Comparison of ENCODE assay signal across 8 cellular contexts in the genomic region with DNA sequence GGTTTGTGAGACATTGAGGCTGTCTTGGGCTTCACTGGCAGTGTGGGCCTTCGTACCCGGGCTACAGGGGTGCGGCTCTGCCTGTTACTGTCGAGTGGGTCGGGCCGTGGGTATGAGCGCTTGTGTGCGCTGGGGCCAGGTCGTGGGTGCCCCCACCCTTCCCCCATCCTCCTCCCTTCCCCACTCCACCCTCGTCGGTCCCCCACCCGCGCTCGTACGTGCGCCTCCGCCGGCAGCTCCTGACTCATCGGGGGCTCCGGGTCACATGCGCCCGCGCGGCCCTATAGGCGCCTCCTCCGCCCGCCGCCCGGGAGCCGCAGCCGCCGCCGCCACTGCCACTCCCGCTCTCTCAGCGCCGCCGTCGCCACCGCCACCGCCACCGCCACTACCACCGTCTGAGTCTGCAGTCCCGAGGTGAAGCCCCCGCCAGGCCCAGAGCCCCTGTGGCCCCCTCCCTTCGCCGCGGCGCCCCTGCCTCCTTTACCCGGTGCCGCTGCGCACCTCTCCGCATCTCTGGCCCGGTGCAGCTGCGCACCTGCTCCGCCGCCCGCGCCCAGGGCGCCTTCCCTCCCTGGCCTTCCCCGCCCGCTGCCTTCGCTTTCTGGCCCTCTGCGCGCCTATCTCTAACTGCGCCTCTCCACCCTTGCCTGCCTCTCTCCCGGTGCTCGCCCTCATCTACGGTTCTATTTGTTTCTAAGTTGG. TPM values are rescaled to one million over a fixed set of nuclear protein-coding genes. Genes with fewer than 3 reads are reported as not detected.
DNase-seq lines count a peak whose midpoint lies in the region; ATAC-seq lines count a peak whose summit lies in the region.

A gene (plus strand): TSS at position 335 of the 702 bp plus-strand sequence. CDS start 1,253 bp downstream, outside the sequence.

- DNase-seq in C1 segment of cervical spinal cord (lab: John Stamatoyannopoulos, UW): peak in 12 of 14 donors; percentile 44 to 92 (median 69)
- peak; percentile 54 for DNase-seq in HuH-7.5 (ENCODE audit: low spot score)
- DNase-seq in amniotic epithelial cell (ENCODE audit: low read depth): peak; percentile 50
- peak; percentile 85 for DNase-seq in left ventricle myocardium superior
- no peak for DNase-seq in pulmonary artery endothelial cell (ENCODE audit: low read depth, low spot score)

- H3K36me3 ChIP-seq in urinary bladder (ENCODE audit: insufficient read depth): no peaks in the 10 kb centered on the region

- under 1% methylated on average over 68 of the region's 68 CpGs for WGBS in urinary bladder

- intact Hi-C loops in T-helper 1 cell treated with Interleukin-12 subunit alpha and Interleukin-12 subunit beta and Interleukin-4 antibody, amounts not matched to agents 30 ng/mL and 1 ng/mL, for 36 hours (cut with micrococcal nuclease): loop anchor here (1.0 to 2.0 kb wide), 5 partner anchors 10 to 62 kb away; a partner anchor contains a TSS
- intact Hi-C loops in left ventricle myocardium superior (cut with micrococcal nuclease): no loop called here

- ATAC-seq in GM19397 (IDR thresholded peaks at IDR 0.05; ENCODE audit: unreplicated experiment) (peak; percentile 59), left ventricle myocardium superior (peak; percentile 93)

- no peaks in the 10 kb centered on the region for H3K4me1 ChIP-seq in urinary bladder (ENCODE audit: insufficient read depth)

- peak within 1 kb of the TSS; percentile 61 for H3K4me3 ChIP-seq in urinary bladder (ENCODE audit: low read depth, low read length)

- peak within 1 kb of the TSS; percentile 66 for H3K27ac ChIP-seq in urinary bladder (ENCODE audit: low read depth)

RNA-seq across cellular contexts. Expression of the gene that starts here (rescaled TPM):
- total RNA-seq in T-helper 1 cell treated with Interleukin-12 subunit alpha and Interleukin-12 subunit beta and Interleukin-4 antibody, amounts not matched to agents 30 ng/mL and 1 ng/mL, for 36 hours: 126 and 128 TPM in 2 replicates
- total RNA-seq in left ventricle myocardium superior (12.0 TPM), pulmonary artery endothelial cell (8.8 and 12.6 TPM in 2 replicates), urinary bladder (9.7 TPM)
- polyA plus RNA-seq in urinary bladder: 68.4 TPM
